ENCODE assay signal across 12 cellular contexts in genomic region chr13:51912091-51912490, GRCh38. TPM values are rescaled to one million over a fixed set of nuclear protein-coding genes. Genes with fewer than 3 reads are reported as not detected.
DNase-seq lines count a peak whose midpoint lies in the region; ATAC-seq and TF ChIP-seq lines count a peak whose summit lies in the region.
"Had no signal": no experiment of that assay in that cellular context is flagged by ENCODE, and none has a peak within 500 bp of the region (broad histone marks: within the 10 kb centered on the region; RNA-seq: fewer than 3 reads in every experiment).

No MANE protein-coding gene starts in this region.

- H2BK15ac ChIP-seq in neuronal stem cell (ENCODE audit: low read length) = no peak overlapping the region

- peaks cover 71% of the 10 kb centered on the region for H3K4me1 ChIP-seq in OCI-LY3 (ENCODE audit: low read length)
- peaks cover 3 to 8% of the 10 kb centered on the region in 2 donors for H3K4me1 ChIP-seq in neuronal stem cell (ENCODE audit: control insufficient read depth in 2 of 2, insufficient read depth in 1 of 2, low read depth in 1 of 2, low read length in 2 of 2)
- H3K4me1 ChIP-seq: A549 had no signal

- H3K18ac ChIP-seq in neuronal stem cell (ENCODE audit: low read length) = no peak overlapping the region

- no peaks in the 10 kb centered on the region for H3K79me1 ChIP-seq in neuronal stem cell (ENCODE audit: low read depth, low read length)

- no peak overlapping the region for H3K23ac ChIP-seq in neuronal stem cell (ENCODE audit: low read depth, low read length, poor library complexity)

- no peak overlapping the region for H2AK5ac ChIP-seq in neuronal stem cell (ENCODE audit: low read depth, low read length)

- H3K27me3 ChIP-seq in OCI-LY3 (ENCODE audit: low read depth, low read length) (peaks cover 20% of the 10 kb centered on the region), neuronal stem cell (ENCODE audit: control insufficient read depth in 3 of 3, insufficient read depth in 3 of 3, low read depth in 1 of 3, low read length in 3 of 3) (peaks cover 0 to 4% (median 0%) of the 10 kb centered on the region in 3 experiments)
- H3K27me3 ChIP-seq: ovary had no signal

- no CpG with 5 or more reads among the region's 10 CpGs for WGBS in neuronal stem cell (ENCODE audit: extremely low coverage in 2 of 2, insufficient read length in 2 of 2, insufficient replicate concordance in 1 of 2), 2 donors

- H3K36me3 ChIP-seq in OCI-LY3 (replicated peaks; ENCODE audit: low read depth, low read length) (no peaks in the 10 kb centered on the region), neuronal stem cell (replicated peaks in 1 of 2; ENCODE audit: control insufficient read depth in 2 of 2, insufficient read depth in 2 of 2, low read length in 2 of 2) (no peaks in the 10 kb centered on the region)
- H3K36me3 ChIP-seq: ovary had no signal

- H2BK5ac ChIP-seq in neuronal stem cell (ENCODE audit: low read length) = no peak overlapping the region

- ATAC-seq in GM18505 (IDR thresholded peaks at IDR 0.05; ENCODE audit: unreplicated experiment) = no peak
- ATAC-seq in HG03039 (IDR thresholded peaks at IDR 0.05; ENCODE audit: unreplicated experiment) = no peak
- ATAC-seq: A549; activated T-cell treated with anti-CD3 and anti-CD28 coated beads, Interleukin-2, amount 50 U/mL, for 4 hours; T-helper 17 cell had no signal

- H3K14ac ChIP-seq in neuronal stem cell (ENCODE audit: low read length) = no peak overlapping the region

- H3K4ac ChIP-seq in neuronal stem cell (ENCODE audit: low read length) = no peak overlapping the region

- no peak overlapping the region for H4K91ac ChIP-seq in neuronal stem cell (ENCODE audit: low read depth, low read length, poor library complexity)

- peak overlapping the region; percentile 72 for H3K4me3 ChIP-seq in OCI-LY3 (ENCODE audit: low read length)
- no peak overlapping the region for H3K4me3 ChIP-seq in neuronal stem cell (ENCODE audit: low read length in 2 of 2)
- H3K4me3 ChIP-seq: A549, ovary had no signal

- no peak for TF ChIP-seq POLR2A in GM18505 (IDR thresholded peaks at IDR 0.05; ENCODE audit: borderline replicate concordance, extremely low read depth, insufficient read depth, insufficient read length)

- H3K9ac ChIP-seq in OCI-LY3 (ENCODE audit: low read length) = peak overlapping the region; percentile 46
- H3K9ac ChIP-seq in neuronal stem cell (ENCODE audit: low read depth, low read length, poor library complexity) = no peak overlapping the region

- peak overlapping the region; percentile 76; the same call in 1 of the 2 replicates for H2AFZ ChIP-seq in OCI-LY3 (ENCODE audit: low read depth, low read length)
- no peak overlapping the region for H2AFZ ChIP-seq in neuronal stem cell (ENCODE audit: low read length)

- no peak overlapping the region for H2BK120ac ChIP-seq in neuronal stem cell (ENCODE audit: low read depth, low read length)

- H4K20me1 ChIP-seq in OCI-LY3 (ENCODE audit: insufficient read depth, low read length) = no peaks in the 10 kb centered on the region

- H4K8ac ChIP-seq in neuronal stem cell (ENCODE audit: low read depth, low read length) = no peak overlapping the region

- H3K9me3 ChIP-seq in OCI-LY3 (ENCODE audit: insufficient read depth, low read length) = no peaks in the 10 kb centered on the region
- peaks cover 0 to 2% of the 10 kb centered on the region in 2 donors for H3K9me3 ChIP-seq in neuronal stem cell (replicated peaks in 1 of 2; ENCODE audit: control insufficient read depth in 2 of 2, insufficient read depth in 1 of 2, low read depth in 1 of 2, low read length in 2 of 2)
- H3K9me3 ChIP-seq: A549, ovary had no signal

- peak overlapping the region; percentile 8; the same call in 1 of the 2 replicates for H3K27ac ChIP-seq in OCI-LY3 (ENCODE audit: low read length)
- H3K27ac ChIP-seq in substantia nigra (ENCODE audit: low read depth, low read length, poor library complexity, severe bottlenecking) = no peak overlapping the region
- H3K27ac ChIP-seq in neuronal stem cell (replicated peaks; ENCODE audit: low read length) = no peak overlapping the region
- H3K27ac ChIP-seq: A549, ovary had no signal

- H3K79me2 ChIP-seq in OCI-LY3 (ENCODE audit: low read length) = no peaks in the 10 kb centered on the region

- peak; percentile 36 for DNase-seq in NCI-H2029 treated with DMSO at 0.1 percent for 48 hours (lab: John Stamatoyannopoulos, UW)
- no peak for DNase-seq in NCI-H2029 (lab: John Stamatoyannopoulos, UW)
- DNase-seq in hippocampal formation (lab: John Stamatoyannopoulos, UW) = peak; percentile 26
- peak in 39 of 49 donors; percentile 5 to 77 (median 49) for DNase-seq in substantia nigra (lab: John Stamatoyannopoulos, UW)
- no peak for DNase-seq in neuronal stem cell (ENCODE audit: low spot score)
- DNase-seq: activated T-cell treated with anti-CD3 and anti-CD28 coated beads, Interleukin-2, amount 50 U/mL, for 4 hours; ovary; T-helper 17 cell had no signal

- TF ChIP-seq CTCF in OCI-LY3 (IDR thresholded peaks at IDR 0.05; ENCODE audit: low read depth, low read length) = peak; percentile 67

- H2BK12ac ChIP-seq in neuronal stem cell (ENCODE audit: low read length) = no peak overlapping the region

- H3K4me2 ChIP-seq in OCI-LY3 (ENCODE audit: low read length) (peak overlapping the region; percentile 91), neuronal stem cell (ENCODE audit: insufficient read depth, low read length, poor library complexity, severe bottlenecking) (no peak overlapping the region)
- H3K4me2 ChIP-seq: A549 had no signal

RNA-seq across cellular contexts. Expression of gene CCDC70, which starts 50.3 kb away (rescaled TPM):
- not detected for polyA plus RNA-seq in neuronal stem cell (2013, experiment 1 of 2)
- polyA plus RNA-seq in neuronal stem cell (2013, experiment 2 of 2) = not detected
- polyA plus RNA-seq: A549, ovary had no signal

Comparison
In these comparisons a context has a peak if more than half of its experiments do, and no peak if none do; other contexts are left out.
1. DNase-seq: peak in NCI-H2029 treated with DMSO at 0.1 percent for 48 hours (single experiment), hippocampal formation (2 of 2) and substantia nigra (39 of 49); none in NCI-H2029 (single experiment) and neuronal stem cell (single experiment).